ENCODE assay signal across 8 cellular contexts in genomic region chr14:64986578-64987571, GRCh38. TPM values are rescaled to one million over a fixed set of nuclear protein-coding genes. Genes with fewer than 3 reads are reported as not detected.
DNase-seq lines count a peak whose midpoint lies in the region; TF ChIP-seq lines count a peak whose summit lies in the region.

Gene FNTB, plus strand, starts transcription at chr14:64986895. Its CDS starts 59 bp downstream, at chr14:64986954.

- peak within 1 kb of the TSS; percentile 93 for H3K4me3 Mint-ChIP-seq in HFFc6
- peak within 1 kb of the TSS; percentile 85 for H3K4me3 Mint-ChIP-seq in activated naive CD4-positive, alpha-beta T cell treated with anti-CD3 and anti-CD28 coated beads, Interleukin-2, amount 10 ng/mL, durations not matched to agents 7 days and 5 days

- H3K36me3 Mint-ChIP-seq in HFFc6 (ENCODE audit: low read depth), result no peaks in the 10 kb centered on the region
- peaks cover 21% of the 10 kb centered on the region for H3K36me3 Mint-ChIP-seq in activated naive CD4-positive, alpha-beta T cell treated with anti-CD3 and anti-CD28 coated beads, Interleukin-2, amount 10 ng/mL, durations not matched to agents 7 days and 5 days

- TF ChIP-seq CTCF in HFFc6 (IDR thresholded peaks at IDR 0.05), result peak; percentile 80

- H3K27ac Mint-ChIP-seq in HFFc6, result peak within 1 kb of the TSS; percentile 90
- peak within 1 kb of the TSS; percentile 93 for H3K27ac Mint-ChIP-seq in activated naive CD4-positive, alpha-beta T cell treated with anti-CD3 and anti-CD28 coated beads, Interleukin-2, amount 10 ng/mL, durations not matched to agents 7 days and 5 days

- CTCF ChIA-PET in activated naive CD4-positive, alpha-beta T cell treated with anti-CD3 and anti-CD28 coated beads, Interleukin-2, amount 10 ng/mL, durations not matched to agents 7 days and 5 days (lab: Charles Lee), result interaction anchor here (0.6 to 5.2 kb wide), 23 partner anchors 8 to 838 kb away, joined by 3 to 29 read pairs (median 3); no protein-coding TSS in a partner anchor

- no peaks in the 10 kb centered on the region for H3K9me3 Mint-ChIP-seq in HFFc6
- H3K9me3 Mint-ChIP-seq in activated naive CD4-positive, alpha-beta T cell treated with anti-CD3 and anti-CD28 coated beads, Interleukin-2, amount 10 ng/mL, durations not matched to agents 7 days and 5 days, result no peaks in the 10 kb centered on the region

- peaks cover 26% of the 10 kb centered on the region for H3K4me1 Mint-ChIP-seq in HFFc6 (ENCODE audit: low read depth)
- peaks cover 52% of the 10 kb centered on the region for H3K4me1 Mint-ChIP-seq in activated naive CD4-positive, alpha-beta T cell treated with anti-CD3 and anti-CD28 coated beads, Interleukin-2, amount 10 ng/mL, durations not matched to agents 7 days and 5 days

- H3K27me3 Mint-ChIP-seq in HFFc6 (ENCODE audit: insufficient read depth), result peaks cover 4% of the 10 kb centered on the region
- H3K27me3 Mint-ChIP-seq in activated naive CD4-positive, alpha-beta T cell treated with anti-CD3 and anti-CD28 coated beads, Interleukin-2, amount 10 ng/mL, durations not matched to agents 7 days and 5 days, result peaks cover 21% of the 10 kb centered on the region

- peak within 1 kb of the TSS; percentile 92 for H3K4me3 ChIP-seq in GM08714 (ENCODE audit: low read length)

- DNase-seq in HFFc6 (peak; percentile 96), NAMALWA (ENCODE audit: low spot score) (peak; percentile 91), SK-N-DZ (ENCODE audit: low spot score) (peak; percentile 93), germinal center (ENCODE audit: low spot score) (peak; percentile 95), non-pigmented ciliary epithelial cell (ENCODE audit: low read depth) (peak; percentile 90), superior temporal gyrus (ENCODE audit: extremely low spot score) (peak; percentile 99)
- peak; percentile 95 for DNase-seq in activated naive CD4-positive, alpha-beta T cell treated with anti-CD3 and anti-CD28 coated beads, Interleukin-2, amount 10 ng/mL, durations not matched to agents 7 days and 5 days

RNA-seq across cellular contexts. Expression of gene FNTB, which starts in this region (rescaled TPM):
- 10 to 100 TPM; 14.1 to 22.7 (median 18.0) TPM for total RNA-seq in HFFc6 (2021; fragmentation: NEBNext Ultra II Directional; extraction: Animal tissue kit (Norgen Biotek cat#: 25700))
- 13.4 and 17.5 TPM in 2 replicates for polyA plus RNA-seq in SK-N-DZ (2014; cell fraction: cytosol; rRNA removed)
- 11.2 and 20.5 TPM in 2 replicates for polyA plus RNA-seq in SK-N-DZ (2014; cell fraction: nucleus; rRNA removed)

Comparison
In these comparisons a context has a peak if more than half of its experiments do, and no peak if none do; other contexts are left out.
1. Peak in every context shown above with its lines: DNase-seq and H3K4me3 ChIP-seq.